Comparison of ENCODE assay signal across 16 cellular contexts in the genomic region with DNA sequence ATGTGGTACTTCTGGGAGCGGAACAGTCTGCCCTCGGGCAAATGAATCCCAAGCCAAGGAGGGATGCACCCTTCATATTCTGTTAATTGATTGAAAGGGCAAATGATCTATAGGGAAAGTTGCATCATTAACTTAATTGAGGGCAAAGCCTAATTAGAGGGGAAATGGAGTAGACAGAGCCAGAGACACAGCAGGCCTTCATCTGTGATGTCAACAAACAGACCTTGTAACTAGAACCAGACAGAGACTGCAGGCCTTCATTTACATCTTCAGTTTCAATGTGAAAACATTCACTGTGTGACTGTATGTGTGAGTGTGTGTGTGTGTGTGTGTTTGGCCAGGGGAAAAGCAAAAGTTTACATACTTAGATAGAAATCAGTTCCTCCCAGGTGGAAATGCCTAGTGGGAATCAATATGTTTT.
DNase-seq lines count a peak whose midpoint lies in the region; ATAC-seq and TF ChIP-seq lines count a peak whose summit lies in the region.
"Had no signal": no experiment of that assay in that cellular context is flagged by ENCODE, and none has a peak within 500 bp of the region (broad histone marks: within the 10 kb centered on the region; RNA-seq: fewer than 3 reads in every experiment).

No MANE protein-coding gene starts in this region.

- intact Hi-C loops in naive thymus-derived CD4-positive, alpha-beta T cell (cut with micrococcal nuclease) = no loop called here

- no peak overlapping the region for H3K27ac Mint-ChIP-seq in chondrocyte (ENCODE audit: unreplicated experiment)
- no peak overlapping the region for H3K27ac Mint-ChIP-seq in naive thymus-derived CD4-positive, alpha-beta T cell
- H3K27ac Mint-ChIP-seq: activated CD4-positive, alpha-beta T cell treated with anti-CD3 and anti-CD28 coated beads for 36 hours; T-helper 2 cell treated with Interferon-gamma antibody and Interleukin-4, amounts not matched to agents 5 μg/mL and 100 μg/mL, for 36 hours had no signal

- H3K36me3 ChIP-seq in BE2C (no peaks in the 10 kb centered on the region), mesendoderm (ENCODE audit: control insufficient read depth, insufficient read depth, low read length) (no peaks in the 10 kb centered on the region)
- H3K36me3 ChIP-seq in naive thymus-derived CD4-positive, alpha-beta T cell (ENCODE audit: control insufficient read depth in 2 of 3, insufficient read depth in 3 of 3, low read length in 3 of 3) = no peaks in the 10 kb centered on the region
- H3K36me3 ChIP-seq: adrenal gland had no signal

- H4K8ac ChIP-seq in mesendoderm (ENCODE audit: low read depth, low read length) = no peak overlapping the region

- peaks cover 19% of the 10 kb centered on the region for H3K4me1 Mint-ChIP-seq in chondrocyte (ENCODE audit: low read depth)
- H3K4me1 Mint-ChIP-seq in naive thymus-derived CD4-positive, alpha-beta T cell = no peaks in the 10 kb centered on the region
- H3K4me1 Mint-ChIP-seq: activated CD4-positive, alpha-beta T cell treated with anti-CD3 and anti-CD28 coated beads for 36 hours had no signal

- H3K4me3 Mint-ChIP-seq in chondrocyte (ENCODE audit: unreplicated experiment) = no peak overlapping the region
- H3K4me3 Mint-ChIP-seq in naive thymus-derived CD4-positive, alpha-beta T cell = no peak overlapping the region
- H3K4me3 Mint-ChIP-seq: activated CD4-positive, alpha-beta T cell treated with anti-CD3 and anti-CD28 coated beads for 36 hours; T-helper 2 cell treated with Interferon-gamma antibody and Interleukin-4, amounts not matched to agents 5 μg/mL and 100 μg/mL, for 36 hours had no signal

- H3K9me3 ChIP-seq in BE2C = no peaks in the 10 kb centered on the region
- no peaks in the 10 kb centered on the region for H3K9me3 ChIP-seq in naive thymus-derived CD4-positive, alpha-beta T cell (ENCODE audit: control insufficient read depth in 2 of 3, low read length in 3 of 3)
- H3K9me3 ChIP-seq: adrenal gland, testis had no signal

- H3K56ac ChIP-seq in mesendoderm (ENCODE audit: low read length) = no peak overlapping the region

- POLR2A ChIA-PET in naive thymus-derived CD4-positive, alpha-beta T cell (lab: Charles Lee) = no interaction called here

- WGBS in mesendoderm (ENCODE audit: extremely low coverage, insufficient coverage, low lambda C conversion rate) = no CpG with 5 or more reads among the region's 2 CpGs

- no peak overlapping the region for H2BK120ac ChIP-seq in mesendoderm (ENCODE audit: low read depth, low read length)

- no peak overlapping the region for H3K4me2 ChIP-seq in mesendoderm (ENCODE audit: low read length)

- H2AK5ac ChIP-seq in mesendoderm (ENCODE audit: low read length) = no peak overlapping the region

- H3K27me3 ChIP-seq in BE2C (no peaks in the 10 kb centered on the region), mesendoderm (ENCODE audit: insufficient read depth, low read length, poor library complexity) (no peaks in the 10 kb centered on the region)
- H3K27me3 ChIP-seq in naive thymus-derived CD4-positive, alpha-beta T cell (ENCODE audit: control insufficient read depth in 2 of 2, insufficient read depth in 2 of 2, low read length in 2 of 2) = no peaks in the 10 kb centered on the region
- H3K27me3 ChIP-seq: adrenal gland, testis had no signal

- H3K9ac ChIP-seq in mesendoderm (ENCODE audit: low read length) = no peak overlapping the region

- DNase-seq in BE2C (peak; percentile 73), NCI-H526 (lab: John Stamatoyannopoulos, UW) (peak; percentile 66 to 71), choroid plexus epithelial cell (ENCODE audit: low read depth) (peak; percentile 77), mesendoderm (peak; percentile 87), HPDE6-E6E7 (ENCODE audit: extremely low spot score) (no peak), chondrocyte (ENCODE audit: low spot score) (no peak)
- DNase-seq in activated T-cell treated with anti-CD3 and anti-CD28 coated beads, Interleukin-2, amount 50 U/mL, for 48 hours = no peak
- no peak for DNase-seq in naive thymus-derived CD4-positive, alpha-beta T cell
- DNase-seq: activated CD4-positive, alpha-beta T cell treated with anti-CD3 and anti-CD28 coated beads for 36 hours; activated T-cell treated with anti-CD3 and anti-CD28 coated beads, Interleukin-2, amount 50 U/mL, for 1 hour; adrenal gland; dermis blood vessel endothelial cell; NCI-H1092; NCI-H446 treated with DMSO at 0.1 percent for 48 hours; testis had no signal

- no peak for ATAC-seq in naive thymus-derived CD4-positive, alpha-beta T cell
- ATAC-seq: activated CD4-positive, alpha-beta T cell treated with anti-CD3 and anti-CD28 coated beads for 36 hours had no signal

- H3K18ac ChIP-seq in mesendoderm (ENCODE audit: low read length) = peak overlapping the region; percentile 75

- no peak overlapping the region for H4K5ac ChIP-seq in mesendoderm (ENCODE audit: low read length)

- H3K23ac ChIP-seq in mesendoderm (ENCODE audit: low read length) = no peak overlapping the region

- CTCF ChIA-PET in naive thymus-derived CD4-positive, alpha-beta T cell (lab: Charles Lee) = no interaction called here

- no peaks in the 10 kb centered on the region for H3K9me3 Mint-ChIP-seq in chondrocyte (ENCODE audit: low read depth)
- peaks cover 0 to 3% (median 0%) of the 10 kb centered on the region in 11 donors for H3K9me3 Mint-ChIP-seq in naive thymus-derived CD4-positive, alpha-beta T cell
- H3K9me3 Mint-ChIP-seq: T-helper 2 cell treated with Interferon-gamma antibody and Interleukin-4, amounts not matched to agents 5 μg/mL and 100 μg/mL, for 36 hours had no signal

- no peaks in the 10 kb centered on the region for H3K79me1 ChIP-seq in mesendoderm (ENCODE audit: low read length)

- peak overlapping the region; percentile 60 for H3K27ac ChIP-seq in mesendoderm (ENCODE audit: low read depth, low read length)
- no peak overlapping the region for H3K27ac ChIP-seq in naive thymus-derived CD4-positive, alpha-beta T cell (ENCODE audit: low read depth, low read length)
- H3K27ac ChIP-seq: adrenal gland, testis had no signal

- H2BK15ac ChIP-seq in mesendoderm (replicated peaks; ENCODE audit: low read depth) = no peak overlapping the region

- H3K79me2 ChIP-seq in mesendoderm (ENCODE audit: control insufficient read depth, insufficient read depth, low read length) = no peaks in the 10 kb centered on the region

- H3K4ac ChIP-seq in mesendoderm (ENCODE audit: low read depth, low read length) = no peak overlapping the region

- H3K4me1 ChIP-seq in BE2C (peaks cover 24% of the 10 kb centered on the region), mesendoderm (ENCODE audit: control insufficient read depth, low read depth, low read length) (peaks cover 2% of the 10 kb centered on the region)
- H3K4me1 ChIP-seq in naive thymus-derived CD4-positive, alpha-beta T cell (ENCODE audit: control insufficient read depth in 2 of 2, insufficient read depth in 2 of 2, low read length in 2 of 2) = no peaks in the 10 kb centered on the region
- H3K4me1 ChIP-seq: adrenal gland, testis had no signal

- H3K4me3 ChIP-seq in BE2C (ENCODE audit: low read depth, low read length) = no peak overlapping the region
- no peak overlapping the region for H3K4me3 ChIP-seq in choroid plexus epithelial cell (ENCODE audit: low read depth, low read length)
- no peak overlapping the region for H3K4me3 ChIP-seq in mesendoderm (ENCODE audit: low read length)
- H3K4me3 ChIP-seq in naive thymus-derived CD4-positive, alpha-beta T cell (ENCODE audit: low read length) = no peak overlapping the region
- H3K4me3 ChIP-seq: adrenal gland, testis had no signal

- H2BK5ac ChIP-seq in mesendoderm (ENCODE audit: low read length) = no peak overlapping the region

- no peaks in the 10 kb centered on the region for H3K27me3 Mint-ChIP-seq in chondrocyte (ENCODE audit: low read depth)
- no peaks in the 10 kb centered on the region for H3K27me3 Mint-ChIP-seq in naive thymus-derived CD4-positive, alpha-beta T cell
- H3K27me3 Mint-ChIP-seq: activated CD4-positive, alpha-beta T cell treated with anti-CD3 and anti-CD28 coated beads for 36 hours had no signal

- TF ChIP-seq CTCF in BE2C (IDR thresholded peaks at IDR 0.05; ENCODE audit: low read depth, low read length) (no peak), choroid plexus epithelial cell (conservative IDR thresholded peaks at IDR 0.05; ENCODE audit: low read depth, low read length) (no peak), chondrocyte (IDR thresholded peaks at IDR 0.05) (no peak)

- no peaks in the 10 kb centered on the region for H3K36me3 Mint-ChIP-seq in chondrocyte (ENCODE audit: low read depth)
- H3K36me3 Mint-ChIP-seq in naive thymus-derived CD4-positive, alpha-beta T cell = no peaks in the 10 kb centered on the region

Comparison
In these comparisons a context has a peak if more than half of its experiments do, and no peak if none do; other contexts are left out.
1. DNase-seq: peak in BE2C (single experiment), NCI-H526 (2 of 2), choroid plexus epithelial cell (single experiment) and mesendoderm (single experiment); none in HPDE6-E6E7 (single experiment), chondrocyte (single experiment), activated T-cell treated with anti-CD3 and anti-CD28 coated beads, Interleukin-2, amount 50 U/mL, for 48 hours (0 of 2) and naive thymus-derived CD4-positive, alpha-beta T cell (0 of 9).